ENCODE assay signal across 8 cellular contexts in genomic region chrX:130330706-130331105, GRCh38. TPM values are rescaled to one million over a fixed set of nuclear protein-coding genes. Genes with fewer than 3 reads are reported as not detected.
DNase-seq lines count a peak whose midpoint lies in the region; ATAC-seq and TF ChIP-seq lines count a peak whose summit lies in the region.

No MANE protein-coding gene starts in this region.

- no peaks in the 10 kb centered on the region for H3K27me3 ChIP-seq in Karpas-422 (ENCODE audit: low read length)
- H3K27me3 ChIP-seq in Peyer's patch, result no peaks in the 10 kb centered on the region
- H3K27me3 ChIP-seq in adrenal gland, result peaks cover 16% of the 10 kb centered on the region

- H3K9me3 ChIP-seq in Karpas-422 (ENCODE audit: low read length), result no peaks in the 10 kb centered on the region
- no peaks in the 10 kb centered on the region for H3K9me3 ChIP-seq in Peyer's patch
- H3K9me3 ChIP-seq in adrenal gland (replicated peaks in 1 of 3), result no peaks in the 10 kb centered on the region

- no peak overlapping the region for H3K4me3 ChIP-seq in Karpas-422 (ENCODE audit: low read length)
- H3K4me3 ChIP-seq in Peyer's patch, result no peak overlapping the region
- H3K4me3 ChIP-seq in adrenal gland, result no peak overlapping the region

- DNase-seq in DMS153 treated with DMSO at 0.1 percent for 48 hours (lab: John Stamatoyannopoulos, UW; ENCODE audit: unreplicated experiment) (peak; percentile 55), Karpas-422 (peak; percentile 83), Peyer's patch (peak in 2 of 3 donors; percentile 62 to 71), adrenal gland (peak; percentile 27 to 65 (median 46)), hypothalamus (lab: John Stamatoyannopoulos, UW) (peak in 30 of 51 donors; percentile 0 to 46 (median 6)), occipital lobe (lab: John Stamatoyannopoulos, UW) (no peak)
- DNase-seq in stimulated activated CD4-positive, alpha-beta T cell treated with anti-CD3 and anti-CD28 coated beads, Interleukin-1b, Interleukin-23, amount 100 ng/mL, for 48 hours, result peak; percentile 29

- H3K4me1 ChIP-seq in Karpas-422 (ENCODE audit: low read length), result no peaks in the 10 kb centered on the region
- no peaks in the 10 kb centered on the region for H3K4me1 ChIP-seq in Peyer's patch
- no peaks in the 10 kb centered on the region for H3K4me1 ChIP-seq in adrenal gland (replicated peaks in 1 of 2)

- H3K27ac ChIP-seq in Karpas-422 (ENCODE audit: low read length) (no peak overlapping the region), Peyer's patch (no peak overlapping the region), adrenal gland (no peak overlapping the region)

- intact Hi-C loops in adrenal gland (cut with DNase I), result no loop called here

- H3K79me2 ChIP-seq in Karpas-422 (ENCODE audit: low read length), result no peaks in the 10 kb centered on the region

- 3 to 7% (median 6%) methylated on average over 9 to 10 of the region's 10 CpGs for WGBS in adrenal gland, 4 donors

- H3K36me3 ChIP-seq in Karpas-422 (ENCODE audit: insufficient read depth, low read length), result no peaks in the 10 kb centered on the region
- H3K36me3 ChIP-seq in Peyer's patch, result no peaks in the 10 kb centered on the region
- no peaks in the 10 kb centered on the region for H3K36me3 ChIP-seq in adrenal gland (replicated peaks in 1 of 2)

- H4K20me1 ChIP-seq in Karpas-422 (ENCODE audit: insufficient read depth, low read depth, low read length), result no peaks in the 10 kb centered on the region

- H3K4me2 ChIP-seq in Karpas-422 (ENCODE audit: low read depth, low read length, poor library complexity, severe bottlenecking), result no peak overlapping the region

- ATAC-seq in GM21360 (IDR thresholded peaks at IDR 0.05; ENCODE audit: unreplicated experiment), result peak; percentile 83

- TF ChIP-seq CTCF in Peyer's patch (IDR thresholded peaks at IDR 0.05), result peak in 4 of 6 experiments; percentile 18 to 57 (median 48)
- TF ChIP-seq CTCF in adrenal gland (IDR thresholded peaks at IDR 0.05), result peak in 4 of 6 experiments; percentile 31 to 45 (median 37)

- no peak overlapping the region for H3K9ac ChIP-seq in Karpas-422 (ENCODE audit: low read length)

- H2AFZ ChIP-seq in Karpas-422 (ENCODE audit: low read length), result no peak overlapping the region

- no peak for TF ChIP-seq POLR2A in Peyer's patch (IDR thresholded peaks at IDR 0.05)
- no peak for TF ChIP-seq POLR2A in adrenal gland (IDR thresholded peaks at IDR 0.05)

- H3K9me2 ChIP-seq in Karpas-422 (replicated peaks; ENCODE audit: insufficient read depth, low read length), result no peaks in the 10 kb centered on the region

RNA-seq across cellular contexts. Expression of gene SLC25A14, which starts 9.0 kb away (rescaled TPM):
- total RNA-seq in Karpas-422 (2014; rRNA removed; shearing (Covaris generic); ENCODE audit: low replicate concordance), result 18.3 and 20.8 TPM in 2 replicates
- total RNA-seq in Peyer's patch (10 to 100 TPM in 2 of 4 donors, 1 to 10 TPM in 1, not detected in 1; 3.5 to 13.2 (median 11.1) TPM), adrenal gland (10 to 100 TPM in 5 of 8 donors, 1 to 10 TPM in 3; 4.8 to 22.9 (median 11.1) TPM), occipital lobe (20.0 TPM)
- polyA plus RNA-seq in adrenal gland, result 10 to 100 TPM; 17.1 to 29.2 (median 28.9) TPM

RNA-seq across cellular contexts. Expression of gene GPR119, which starts 54.8 kb away (rescaled TPM):
- total RNA-seq in Karpas-422 (2014; rRNA removed; shearing (Covaris generic); ENCODE audit: low replicate concordance), result not detected in 2 replicates
- total RNA-seq in Peyer's patch (not detected), adrenal gland (not detected), occipital lobe (not detected)
- polyA plus RNA-seq in adrenal gland, result not detected
